In genomic region chr16:73047536-73048291, GRCh38 we compare ENCODE assay signal across 9 cellular contexts. TPM values are rescaled to one million over a fixed set of nuclear protein-coding genes. Genes with fewer than 3 reads are reported as not detected.
A peak's percentile ranks its signal among the peaks of the same experiment; 100 is the strongest.
DNase-seq lines count a peak whose midpoint lies in the region; ATAC-seq, FAIRE-seq and TF ChIP-seq lines count a peak whose summit lies in the region.
"Had no signal": no experiment of that assay in that cellular context is flagged by ENCODE, and none has a peak within 500 bp of the region (broad histone marks: within the 10 kb centered on the region; RNA-seq: fewer than 3 reads in every experiment).

Gene ZFHX3 (minus strand): TSS chr16:73048128. CDS start chr16:72960145, 87,983 bp downstream.

- CTCF ChIA-PET in Calu3 (lab: Charles Lee): interaction anchor here (0.6 to 0.9 kb wide), 3 partner anchors 12 to 87 kb away, joined by 3 read pairs; no protein-coding TSS in a partner anchor

- H3K27ac Mint-ChIP-seq in Calu3 (ENCODE audit: unreplicated experiment): peak within 1 kb of the TSS; percentile 53

- peak; percentile 69 for ATAC-seq in GM19043 (IDR thresholded peaks at IDR 0.05; ENCODE audit: low read depth, unreplicated experiment)
- peak; percentile 81 for ATAC-seq in HG03159 (IDR thresholded peaks at IDR 0.05; ENCODE audit: unreplicated experiment)

- no peaks in the 10 kb centered on the region for H3K9me3 Mint-ChIP-seq in Calu3 (ENCODE audit: low read depth, unreplicated experiment)

- H3K36me3 Mint-ChIP-seq in Calu3 (ENCODE audit: insufficient read depth, unreplicated experiment): peaks cover 12% of the 10 kb centered on the region

- BruUV-seq in Calu3 (replicated peaks; lab: Mats Ljungman, UMichigan): no TSS peak

- H3K4me3 ChIP-seq in bronchial epithelial cell (ENCODE audit: low read depth, low read length) (peak within 1 kb of the TSS; percentile 72), kidney epithelial cell (ENCODE audit: low read depth, low read length) (peak within 1 kb of the TSS; percentile 74)

- intact Hi-C loops in Calu3 (cut with micrococcal nuclease; ENCODE audit: unreplicated experiment): loop anchor here (5.0 kb wide), 2 partner anchors 200 to 545 kb away; no protein-coding TSS in a partner anchor

- no peaks in the 10 kb centered on the region for H3K27me3 Mint-ChIP-seq in Calu3 (ENCODE audit: unreplicated experiment)

- peaks cover 45% of the 10 kb centered on the region for H3K4me1 Mint-ChIP-seq in Calu3 (ENCODE audit: low read depth, unreplicated experiment)

- FAIRE-seq in bronchial epithelial cell (lab: Jason Lieb, UNC): no peak
- FAIRE-seq: colon had no signal

- TF ChIP-seq CTCF in Calu3 (IDR thresholded peaks at IDR 0.05; ENCODE audit: unreplicated experiment): no peak
- TF ChIP-seq CTCF in bronchial epithelial cell (IDR thresholded peaks at IDR 0.05; ENCODE audit: insufficient read depth, low read length, severe bottlenecking): peak; percentile 30
- TF ChIP-seq CTCF in kidney epithelial cell (IDR thresholded peaks at IDR 0.05; ENCODE audit: insufficient read depth, low read length, poor library complexity, severe bottlenecking): no peak

- H3K36me3 ChIP-seq in bronchial epithelial cell (ENCODE audit: control insufficient read depth, insufficient read depth, low read length) (no peaks in the 10 kb centered on the region), kidney epithelial cell (ENCODE audit: control insufficient read depth, insufficient read depth, low read length) (no peaks in the 10 kb centered on the region)

- no peaks in the 10 kb centered on the region for H3K27me3 ChIP-seq in bronchial epithelial cell (ENCODE audit: control insufficient read depth, insufficient read depth, low read length)
- H3K27me3 ChIP-seq in kidney epithelial cell (ENCODE audit: control insufficient read depth, insufficient read depth, low read length): no peaks in the 10 kb centered on the region

- H3K4me3 Mint-ChIP-seq in Calu3 (ENCODE audit: low read depth, unreplicated experiment): peak within 1 kb of the TSS; percentile 51

- DNase-seq in Calu3 (peak; percentile 71), RPMI7951 (ENCODE audit: low read depth) (peak; percentile 74), bronchial epithelial cell (ENCODE audit: low read depth) (peak; percentile 33), kidney epithelial cell (ENCODE audit: low read depth) (no peak), COLO829 (ENCODE audit: low spot score) (no peak)
- peak; percentile 17 to 22 for DNase-seq in stimulated activated CD4-positive, alpha-beta T cell treated with anti-CD3 and anti-CD28 coated beads, Interleukin-4, amount 100 ng/mL, for 4 hours

RNA-seq across cellular contexts. Expression of gene ZFHX3, which starts in this region (rescaled TPM):
- 13.6 and 17.8 TPM in 2 replicates for total RNA-seq in Calu3 (2022)
- total RNA-seq in RPMI7951 (2014; rRNA removed; shearing (Covaris generic)): 2.0 and 2.2 TPM in 2 replicates
- total RNA-seq in bronchial epithelial cell: 3.1 and 3.9 TPM in 2 replicates
- 19.9 and 29.0 TPM in 2 replicates for total RNA-seq in kidney epithelial cell

Comparison
In these comparisons a context has a peak if more than half of its experiments do, and no peak if none do; other contexts are left out.
1. DNase-seq: peak in Calu3 (single experiment), RPMI7951 (single experiment), bronchial epithelial cell (single experiment) and stimulated activated CD4-positive, alpha-beta T cell treated with anti-CD3 and anti-CD28 coated beads, Interleukin-4, amount 100 ng/mL, for 4 hours (2 of 2); none in kidney epithelial cell (single experiment) and COLO829 (single experiment).